In genomic region chrX:128518508-128518907, GRCh38 we compare ENCODE assay signal across 10 cellular contexts.
A peak's percentile ranks its signal among the peaks of the same experiment; 100 is the strongest.
DNase-seq lines count a peak whose midpoint lies in the region; ATAC-seq and TF ChIP-seq lines count a peak whose summit lies in the region.
"Had no signal": no experiment of that assay in that cellular context is flagged by ENCODE, and none has a peak within 500 bp of the region (broad histone marks: within the 10 kb centered on the region; RNA-seq: fewer than 3 reads in every experiment).

No MANE protein-coding gene starts in this region.

- H3K4me3 ChIP-seq in GM12875 (ENCODE audit: low read depth, low read length): no peak overlapping the region

- H3K9me3 Mint-ChIP-seq in natural killer cell: peaks cover 0 to 5% of the 10 kb centered on the region in 2 donors

- H3K4me3 Mint-ChIP-seq in natural killer cell: no peak overlapping the region

- intact Hi-C loops in natural killer cell (cut with micrococcal nuclease): no loop called here

- peaks cover 0 to 9% of the 10 kb centered on the region in 2 donors for H3K27me3 Mint-ChIP-seq in natural killer cell (ENCODE audit: low read depth in 2 of 2)

- DNase-seq in SK-N-DZ (ENCODE audit: low spot score) (peak; percentile 51), kidney tubule cell (ENCODE audit: low spot score) (peak; percentile 47), occipital lobe (lab: John Stamatoyannopoulos, UW) (no peak), natural killer cell (no peak), C1 segment of cervical spinal cord (lab: John Stamatoyannopoulos, UW) (no peak), cerebellum (ENCODE audit: low spot score) (no peak)
- DNase-seq: activated naive CD4-positive, alpha-beta T cell treated with Interleukin-2 at 50 U/mL for 16 hours; NCI-H2107 had no signal

- ATAC-seq in HG03432 (IDR thresholded peaks at IDR 0.05; ENCODE audit: unreplicated experiment): peak; percentile 66
- no peak for ATAC-seq in natural killer cell

- peak; percentile 42; the same call in 1 of the 2 replicates for TF ChIP-seq CTCF in GM12875 (IDR thresholded peaks at IDR 0.05; ENCODE audit: borderline replicate concordance, insufficient read depth, low read depth, low read length)
- no peak for TF ChIP-seq CTCF in natural killer cell (IDR thresholded peaks at IDR 0.05)

- no peaks in the 10 kb centered on the region for H3K4me1 Mint-ChIP-seq in natural killer cell

- H3K36me3 Mint-ChIP-seq in natural killer cell: no peaks in the 10 kb centered on the region

- no peak overlapping the region for H3K27ac Mint-ChIP-seq in natural killer cell

Comparison
In these comparisons a context has a peak if more than half of its experiments do, and no peak if none do; other contexts are left out.
1. DNase-seq: peak in SK-N-DZ (single experiment) and kidney tubule cell (single experiment); none in occipital lobe (single experiment), natural killer cell (single experiment), C1 segment of cervical spinal cord (0 of 14) and cerebellum (single experiment).